In genomic region chr1:47587891-47588582, GRCh38 we compare ENCODE assay signal across 13 cellular contexts.
DNase-seq lines count a peak whose midpoint lies in the region; ATAC-seq and TF ChIP-seq lines count a peak whose summit lies in the region.
"Had no signal": no experiment of that assay in that cellular context is flagged by ENCODE, and none has a peak within 500 bp of the region (broad histone marks: within the 10 kb centered on the region; RNA-seq: fewer than 3 reads in every experiment).

No MANE protein-coding gene starts in this region.

- H3K27me3 ChIP-seq in BE2C = peaks cover 30% of the 10 kb centered on the region
- peaks cover 16% of the 10 kb centered on the region for H3K27me3 ChIP-seq in H7 (ENCODE audit: control insufficient read depth, insufficient read depth, low read length)

- H3K4me1 ChIP-seq in BE2C = no peaks in the 10 kb centered on the region
- H3K4me1 ChIP-seq: pancreas had no signal

- peaks cover 11% of the 10 kb centered on the region for H3K4me1 Mint-ChIP-seq in stimulated activated naive CD8-positive, alpha-beta T cell treated with anti-CD3 and anti-CD28 coated beads, Interleukin-15, amount 100 ng/mL, for 72 hours

- DNase-seq in BE2C (peak; percentile 40), NCI-H2171 treated with DMSO at 0.1 percent for 48 hours (lab: John Stamatoyannopoulos, UW) (peak; percentile 48), fibroblast of the aortic adventitia (ENCODE audit: low read depth) (peak; percentile 9), mucosa of gallbladder (ENCODE audit: low spot score) (peak; percentile 9), H7 (no peak)
- no peak for DNase-seq in stimulated activated naive CD4-positive, alpha-beta T cell treated with Interleukin-2 at 50 U/mL for 16 hours (lab: John Stamatoyannopoulos, UW)
- no peak for DNase-seq in stimulated activated naive CD8-positive, alpha-beta T cell treated with anti-CD3 and anti-CD28 coated beads, Interleukin-15, amount 100 ng/mL, for 72 hours
- DNase-seq: AML-193, NCI-H2081, PC-9 had no signal

- peaks cover 14% of the 10 kb centered on the region for H3K27me3 Mint-ChIP-seq in stimulated activated naive CD8-positive, alpha-beta T cell treated with anti-CD3 and anti-CD28 coated beads, Interleukin-15, amount 100 ng/mL, for 72 hours

- ATAC-seq in stimulated activated naive CD8-positive, alpha-beta T cell treated with anti-CD3 and anti-CD28 coated beads, Interleukin-15, amount 100 ng/mL, for 72 hours = no peak
- no peak for ATAC-seq in GM19397 (IDR thresholded peaks at IDR 0.05; ENCODE audit: unreplicated experiment)
- ATAC-seq: pancreas had no signal

- H3K9me3 ChIP-seq in BE2C = no peaks in the 10 kb centered on the region
- H3K9me3 ChIP-seq: pancreas had no signal

- H3K9me3 Mint-ChIP-seq in stimulated activated naive CD8-positive, alpha-beta T cell treated with anti-CD3 and anti-CD28 coated beads, Interleukin-15, amount 100 ng/mL, for 72 hours = no peaks in the 10 kb centered on the region
- H3K9me3 Mint-ChIP-seq: T-helper 2 cell treated with Interferon-gamma antibody and Interleukin-4, amounts not matched to agents 5 μg/mL and 100 μg/mL, for 36 hours had no signal

- H3K4me3 Mint-ChIP-seq in stimulated activated naive CD8-positive, alpha-beta T cell treated with anti-CD3 and anti-CD28 coated beads, Interleukin-15, amount 100 ng/mL, for 72 hours = no peak overlapping the region
- H3K4me3 Mint-ChIP-seq: T-helper 2 cell treated with Interferon-gamma antibody and Interleukin-4, amounts not matched to agents 5 μg/mL and 100 μg/mL, for 36 hours had no signal

- H3K27ac Mint-ChIP-seq in stimulated activated naive CD8-positive, alpha-beta T cell treated with anti-CD3 and anti-CD28 coated beads, Interleukin-15, amount 100 ng/mL, for 72 hours = no peak overlapping the region
- H3K27ac Mint-ChIP-seq: T-helper 2 cell treated with Interferon-gamma antibody and Interleukin-4, amounts not matched to agents 5 μg/mL and 100 μg/mL, for 36 hours had no signal

- H3K4me3 ChIP-seq in BE2C (ENCODE audit: low read depth, low read length) = no peak overlapping the region
- H3K4me3 ChIP-seq in fibroblast of the aortic adventitia (ENCODE audit: low read depth, low read length) = no peak overlapping the region
- no peak overlapping the region for H3K4me3 ChIP-seq in H7 (ENCODE audit: insufficient read depth, low read depth, low read length)
- H3K4me3 ChIP-seq: pancreas, PC-9 had no signal

- TF ChIP-seq CTCF in BE2C (IDR thresholded peaks at IDR 0.05; ENCODE audit: low read depth, low read length) = no peak
- no peak for TF ChIP-seq CTCF in fibroblast of the aortic adventitia (IDR thresholded peaks at IDR 0.05; ENCODE audit: insufficient read depth, low read length)

- H3K36me3 ChIP-seq in BE2C = no peaks in the 10 kb centered on the region
- H3K36me3 ChIP-seq in H7 (replicated peaks; ENCODE audit: control insufficient read depth, insufficient read depth, low read length) = no peaks in the 10 kb centered on the region
- H3K36me3 ChIP-seq: pancreas had no signal

Comparison
In these comparisons a context has a peak if more than half of its experiments do, and no peak if none do; other contexts are left out.
1. DNase-seq: peak in BE2C (single experiment), NCI-H2171 treated with DMSO at 0.1 percent for 48 hours (single experiment), fibroblast of the aortic adventitia (single experiment) and mucosa of gallbladder (single experiment); none in stimulated activated naive CD4-positive, alpha-beta T cell treated with Interleukin-2 at 50 U/mL for 16 hours (single experiment), stimulated activated naive CD8-positive, alpha-beta T cell treated with anti-CD3 and anti-CD28 coated beads, Interleukin-15, amount 100 ng/mL, for 72 hours (0 of 2) and H7 (single experiment).